Comparison of ENCODE assay signal across 10 cellular contexts in genomic region chr2:156437876-156438410, GRCh38. TPM values are rescaled to one million over a fixed set of nuclear protein-coding genes. Genes with fewer than 3 reads are reported as not detected.
DNase-seq lines count a peak whose midpoint lies in the region; ATAC-seq, FAIRE-seq and TF ChIP-seq lines count a peak whose summit lies in the region.
"Had no signal": no experiment of that assay in that cellular context is flagged by ENCODE, and none has a peak within 500 bp of the region (broad histone marks: within the 10 kb centered on the region; RNA-seq: fewer than 3 reads in every experiment).

No MANE protein-coding gene starts in this region.

- no peak overlapping the region for H4K5ac ChIP-seq in mesendoderm (ENCODE audit: low read length)

- no peak for TF ChIP-seq POLR2A in GM12878 (IDR thresholded peaks at IDR 0.05; ENCODE audit: low read depth, low read length)

- H3K4me3 ChIP-seq in GM12878 (peak overlapping the region; percentile 68), mesendoderm (ENCODE audit: low read length) (no peak overlapping the region)

- no TSS peak for BruUV-seq in GM12878 (replicated peaks; lab: Mats Ljungman, UMichigan)

- DNase-seq in stimulated activated naive CD8-positive, alpha-beta T cell treated with anti-CD3 and anti-CD28 coated beads, Interleukin-15, Interleukin-2, amounts not matched to agents 100 U/mL and 50 U/mL, for 24 hours = no peak
- no peak for DNase-seq in GM12878 (ENCODE audit: low read depth, low spot score)
- DNase-seq in mesendoderm = no peak
- DNase-seq in dedifferentiated amniotic fluid mesenchymal stem cell (ENCODE audit: extremely low spot score) = no peak
- no peak for DNase-seq in NCI-H2029 (lab: John Stamatoyannopoulos, UW)
- DNase-seq in NCI-H82 treated with DMSO at 0.1 percent for 48 hours (lab: John Stamatoyannopoulos, UW; ENCODE audit: unreplicated experiment) = no peak
- DNase-seq in NCI-H748 (lab: John Stamatoyannopoulos, UW; ENCODE audit: unreplicated experiment) = no peak
- DNase-seq: NCI-H1105 treated with DMSO at 0.1 percent for 48 hours had no signal

- H3K27me3 ChIP-seq in GM12878 (replicated peaks in 1 of 2; ENCODE audit: control insufficient read depth in 2 of 2, insufficient read depth in 2 of 2, low read length in 1 of 2) = no peaks in the 10 kb centered on the region
- no peaks in the 10 kb centered on the region for H3K27me3 ChIP-seq in mesendoderm (ENCODE audit: insufficient read depth, low read length, poor library complexity)

- H3K4ac ChIP-seq in mesendoderm (ENCODE audit: low read depth, low read length) = no peak overlapping the region

- H3K27me3 Mint-ChIP-seq in stimulated activated naive CD8-positive, alpha-beta T cell treated with anti-CD3 and anti-CD28 coated beads, Interleukin-15, Interleukin-2, amounts not matched to agents 100 ng/mL and 50 ng/mL, for 24 hours = no peaks in the 10 kb centered on the region

- peaks cover 42% of the 10 kb centered on the region for H3K79me2 ChIP-seq in GM12878 (ENCODE audit: control insufficient read depth, insufficient read depth, low read length)
- peaks cover 14% of the 10 kb centered on the region for H3K79me2 ChIP-seq in mesendoderm (ENCODE audit: control insufficient read depth, insufficient read depth, low read length)

- no peak overlapping the region for H4K8ac ChIP-seq in mesendoderm (ENCODE audit: low read depth, low read length)

- no peak for TF ChIP-seq EP300 in GM12878 (IDR thresholded peaks at IDR 0.05; ENCODE audit: borderline replicate concordance in 1 of 2, control insufficient read depth in 1 of 2, low read depth in 2 of 2, low read length in 2 of 2)

- no peak overlapping the region for H2BK5ac ChIP-seq in mesendoderm (ENCODE audit: low read length)

- H3K27ac Mint-ChIP-seq in stimulated activated naive CD8-positive, alpha-beta T cell treated with anti-CD3 and anti-CD28 coated beads, Interleukin-15, Interleukin-2, amounts not matched to agents 100 ng/mL and 50 ng/mL, for 24 hours = peak overlapping the region; percentile 99

- CTCF ChIA-PET in GM12878 (lab: Yijun Ruan, JAX) = interaction anchor here (1.1 to 3.3 kb wide), 12 partner anchors 15 to 147 kb away, joined by 3 to 21 read pairs (median 4); no protein-coding TSS in a partner anchor

- RAD21 ChIA-PET in GM12878 (lab: Charles Lee; ENCODE audit: unreplicated experiment) = interaction anchor here (0.6 to 4.0 kb wide), 27 partner anchors 8 to 151 kb away, joined by 3 to 37 read pairs (median 4); no protein-coding TSS in a partner anchor

- peaks cover 41% of the 10 kb centered on the region for H3K36me3 Mint-ChIP-seq in stimulated activated naive CD8-positive, alpha-beta T cell treated with anti-CD3 and anti-CD28 coated beads, Interleukin-15, Interleukin-2, amounts not matched to agents 100 ng/mL and 50 ng/mL, for 24 hours (ENCODE audit: low read depth)

- H2BK120ac ChIP-seq in mesendoderm (ENCODE audit: low read depth, low read length) = no peak overlapping the region

- peak overlapping the region; percentile 53 for H3K56ac ChIP-seq in mesendoderm (ENCODE audit: low read length)

- H3K36me3 ChIP-seq in GM12878 (ENCODE audit: control insufficient read depth in 2 of 2, insufficient read depth in 2 of 2, low read length in 1 of 2) (no peaks in the 10 kb centered on the region), mesendoderm (ENCODE audit: control insufficient read depth, insufficient read depth, low read length) (no peaks in the 10 kb centered on the region)

- intact Hi-C loops in GM12878 (cut with micrococcal nuclease; ENCODE audit: unreplicated experiment) = loop anchor here (5.0 kb wide), 1 partner anchor 99 kb away; no protein-coding TSS in a partner anchor

- peak overlapping the region; percentile 91 for H3K9ac ChIP-seq in GM12878 (ENCODE audit: control insufficient read depth, insufficient read depth, low read length)
- H3K9ac ChIP-seq in mesendoderm (ENCODE audit: low read length) = no peak overlapping the region

- H2BK15ac ChIP-seq in mesendoderm (replicated peaks; ENCODE audit: low read depth) = no peak overlapping the region

- H3K4me1 ChIP-seq in GM12878 (ENCODE audit: control insufficient read depth, insufficient read depth, low read length) (peaks cover 16% of the 10 kb centered on the region), mesendoderm (ENCODE audit: control insufficient read depth, low read depth, low read length) (peaks cover 4% of the 10 kb centered on the region)

- no peak for FAIRE-seq in GM12878 (lab: Jason Lieb, UNC)

- peaks cover 4% of the 10 kb centered on the region for H3K79me1 ChIP-seq in mesendoderm (ENCODE audit: low read length)

- H2AK5ac ChIP-seq in mesendoderm (ENCODE audit: low read length) = no peak overlapping the region

- POLR2A ChIA-PET in GM12878 (lab: Charles Lee) = interaction anchor here (0.7 to 4.0 kb wide), 9 partner anchors 9 to 104 kb away, joined by 3 to 20 read pairs (median 5); no protein-coding TSS in a partner anchor

- no peaks in the 10 kb centered on the region for H3K9me3 Mint-ChIP-seq in stimulated activated naive CD8-positive, alpha-beta T cell treated with anti-CD3 and anti-CD28 coated beads, Interleukin-15, Interleukin-2, amounts not matched to agents 100 ng/mL and 50 ng/mL, for 24 hours

- H3K4me3 Mint-ChIP-seq in stimulated activated naive CD8-positive, alpha-beta T cell treated with anti-CD3 and anti-CD28 coated beads, Interleukin-15, Interleukin-2, amounts not matched to agents 100 ng/mL and 50 ng/mL, for 24 hours = peak overlapping the region; percentile 95

- no peaks in the 10 kb centered on the region for H4K20me1 ChIP-seq in GM12878 (ENCODE audit: control insufficient read depth, insufficient read depth)

- H2AFZ ChIP-seq in GM12878 (ENCODE audit: control insufficient read depth, low read depth, low read length) = no peak overlapping the region

- SMC1A ChIA-PET in GM12878 (lab: Charles Lee; ENCODE audit: uncharacterized antibody, unreplicated experiment) = interaction anchor here (0.7 to 5.1 kb wide), 41 partner anchors 9 to 151 kb away, joined by 3 to 36 read pairs (median 7); partner anchors contain the start of gene NR4A2

- H3K18ac ChIP-seq in mesendoderm (ENCODE audit: low read length) = no peak overlapping the region

- no peaks in the 10 kb centered on the region for H3K9me3 ChIP-seq in GM12878 (replicated peaks; ENCODE audit: control insufficient read depth, insufficient read depth, low read length)

- peaks cover 32% of the 10 kb centered on the region for H3K4me1 Mint-ChIP-seq in stimulated activated naive CD8-positive, alpha-beta T cell treated with anti-CD3 and anti-CD28 coated beads, Interleukin-15, Interleukin-2, amounts not matched to agents 100 ng/mL and 50 ng/mL, for 24 hours (ENCODE audit: low read depth)

- H3K23ac ChIP-seq in mesendoderm (ENCODE audit: low read length) = no peak overlapping the region

- ATAC-seq in stimulated activated naive CD8-positive, alpha-beta T cell treated with anti-CD3 and anti-CD28 coated beads, Interleukin-15, Interleukin-2, amounts not matched to agents 100 U/mL and 50 U/mL, for 24 hours = no peak
- peak; percentile 4; the same call in 1 of the 3 replicates for ATAC-seq in GM12878

- TF ChIP-seq RAD21 in GM12878 (IDR thresholded peaks at IDR 0.05; ENCODE audit: insufficient read depth, low read depth, low read length) = no peak

- peak overlapping the region; percentile 81; the same call in 1 of the 2 replicates for H3K27ac ChIP-seq in GM12878 (ENCODE audit: control insufficient read depth, insufficient read depth)
- no peak overlapping the region for H3K27ac ChIP-seq in mesendoderm (ENCODE audit: low read depth, low read length)
- H3K27ac ChIP-seq: SK-N-MC had no signal

- 68% methylated on average over 4 of the region's 4 CpGs for WGBS in GM12878 (ENCODE audit: insufficient coverage, insufficient replicate concordance, low lambda C conversion rate, missing lambda C conversion rate)
- WGBS in mesendoderm (ENCODE audit: extremely low coverage, insufficient coverage, low lambda C conversion rate) = no CpG with 5 or more reads among the region's 4 CpGs

- peak overlapping the region; percentile 86 for H3K4me2 ChIP-seq in GM12878 (ENCODE audit: control insufficient read depth, insufficient read depth)
- no peak overlapping the region for H3K4me2 ChIP-seq in mesendoderm (ENCODE audit: low read length)

- in situ Hi-C loops in GM12878 (cut with MboI) = no loop called here

- no peak for TF ChIP-seq CTCF in GM12878 (IDR thresholded peaks at IDR 0.05 in 2 of 3, conservative IDR thresholded peaks at IDR 0.05 in 1 of 3; ENCODE audit: control insufficient read depth in 2 of 3, extremely low read depth in 1 of 3, insufficient read depth in 1 of 3, low read depth in 3 of 3, low read length in 3 of 3)

TF ChIP-seq in GM12878, 131 proteins besides CTCF, POLR2A, EP300 and RAD21 (continues in another document):
- TF ChIP-seq ESRRA (IDR thresholded peaks at IDR 0.05; ENCODE audit: low read length) = no peak

RNA-seq across cellular contexts. Expression of gene GPD2, which starts 1.8 kb away (rescaled TPM):
- total RNA-seq in GM12878 (2013; cell fraction: nucleolus; rRNA removed) = 64.3 and 66.5 TPM in 2 replicates
- total RNA-seq in GM12878 (2014; rRNA removed) (45.5 and 53.7 TPM in 2 replicates), GM12878 (2014; rRNA removed; fragmentation: Illumina TruSeq; extraction: Trizol) (61.6 and 62.5 TPM in 2 replicates), GM12878 (2021) (45.1 and 47.0 TPM in 2 replicates)
- 5.9 TPM for polyA plus RNA-seq in GM12878 (2011; ENCODE audit: low read depth)
- polyA plus RNA-seq in GM12878 (2011; rRNA removed) (37.9 and 53.3 TPM in 2 replicates), GM12878 (2014; fragmentation: Illumina TruSeq; extraction: Trizol) (73.5 and 106 TPM in 2 replicates), GM12878 (2014; fragmentation: Nextera tagmentation; extraction: Ambion mirVana) (10 to 100 TPM; 10.0 to 10.5 TPM), GM12878 (2014; rRNA removed) (21.4 and 28.4 TPM in 2 replicates), GM12878 (2016; fragmentation: Nextera tagmentation; extraction: Ambion mirVana) (10 to 100 TPM; 41.8 to 49.5 TPM)
- 22.0 and 24.7 TPM in 2 replicates for polyA plus RNA-seq in GM12878 (2011; cell fraction: cytosol; rRNA removed)
- 33.9 and 42.6 TPM in 2 replicates for polyA plus RNA-seq in GM12878 (2011; cell fraction: nucleus; rRNA removed)
- 10.0 and 20.6 TPM in 2 replicates for polyA plus RNA-seq in GM12878 (2012)
- polyA minus RNA-seq in GM12878 (2011; rRNA and poly(A)+ RNA removed) = 106 and 134 TPM in 2 replicates
- 32.6 and 40.4 TPM in 2 replicates for polyA minus RNA-seq in GM12878 (2011; cell fraction: cytosol; rRNA and poly(A)+ RNA removed)
- 36.8 and 50.2 TPM in 2 replicates for polyA minus RNA-seq in GM12878 (2011; cell fraction: nucleus; rRNA and poly(A)+ RNA removed)
- polyA plus RNA-seq in mesendoderm (2013, experiment 1 of 2) = 42.8 TPM
- 40.8 TPM for polyA plus RNA-seq in mesendoderm (2013, experiment 2 of 2)
